6 cellular contexts compared by ENCODE assay signal in genomic region chr16:70204668-70205405, GRCh38. TPM values are rescaled to one million over a fixed set of nuclear protein-coding genes. Genes with fewer than 3 reads are reported as not detected.
"Had no signal": no experiment of that assay in that cellular context is flagged by ENCODE, and none has a peak within 500 bp of the region (broad histone marks: within the 10 kb centered on the region; RNA-seq: fewer than 3 reads in every experiment).

No MANE protein-coding gene starts in this region.

RNA-seq across cellular contexts. Expression of gene CLEC18C, which starts 31.2 kb away (rescaled TPM):
- total RNA-seq: OCI-LY7, Right ventricle myocardium inferior, Right ventricle myocardium superior, RPMI7951, SJSA1, SK-MEL-5 had no signal
